In genomic region chr20:63652192-63652980, GRCh38 we compare ENCODE assay signal across 6 cellular contexts. TPM values are rescaled to one million over a fixed set of nuclear protein-coding genes. Genes with fewer than 3 reads are reported as not detected.
DNase-seq lines count a peak whose midpoint lies in the region; TF ChIP-seq lines count a peak whose summit lies in the region.

No MANE protein-coding gene starts in this region.

- peak overlapping the region; percentile 69 to 89 (median 82) for H3K9ac ChIP-seq in BLaER1 treated with 17β-estradiol and CSF1 and Interleukin-3, amounts not matched to agents 10 nM and 100 nM

- peaks cover 36 to 69% (median 64%) of the 10 kb centered on the region in 10 experiments for H3K4me1 ChIP-seq in BLaER1 treated with 17β-estradiol and CSF1 and Interleukin-3, amounts not matched to agents 10 nM and 100 nM
- peaks cover 7% of the 10 kb centered on the region for H3K4me1 ChIP-seq in OCI-LY7 (ENCODE audit: insufficient read depth, low read length, poor library complexity, severe bottlenecking)
- H3K4me1 ChIP-seq in sigmoid colon = peaks cover 0 to 38% (median 31%) of the 10 kb centered on the region in 4 donors

- H3K9me2 ChIP-seq in OCI-LY7 (ENCODE audit: insufficient read depth, low read length) = no peaks in the 10 kb centered on the region

- H4K20me1 ChIP-seq in BLaER1 treated with 17β-estradiol and CSF1 and Interleukin-3, amounts not matched to agents 10 nM and 100 nM = peaks cover 0 to 49% (median 41%) of the 10 kb centered on the region in 11 experiments; a peak in 20 of 22 replicates
- no peaks in the 10 kb centered on the region for H4K20me1 ChIP-seq in OCI-LY7 (ENCODE audit: insufficient read depth, low read length)

- peaks cover 0 to 14% (median 11%) of the 10 kb centered on the region in 11 experiments; a peak in 8 of 22 replicates for H3K36me3 ChIP-seq in BLaER1 treated with 17β-estradiol and CSF1 and Interleukin-3, amounts not matched to agents 10 nM and 100 nM
- H3K36me3 ChIP-seq in OCI-LY7 (ENCODE audit: insufficient read depth, low read length) (no peaks in the 10 kb centered on the region), sigmoid colon (no peaks in the 10 kb centered on the region)

- POLR2A ChIA-PET in OCI-LY7 (lab: Charles Lee) = no interaction called here

- CTCF ChIA-PET in OCI-LY7 (lab: Charles Lee; ENCODE audit: unreplicated experiment) = no interaction called here

- 1 to 2% methylated on average over 91 of the region's 91 CpGs for WGBS in sigmoid colon, 2 donors

- peak overlapping the region; percentile 66 to 94 (median 88) for H3K4me3 ChIP-seq in BLaER1 treated with 17β-estradiol and CSF1 and Interleukin-3, amounts not matched to agents 10 nM and 100 nM
- H3K4me3 ChIP-seq in OCI-LY7 (ENCODE audit: low read depth, low read length, poor library complexity, severe bottlenecking) (no peak overlapping the region), sigmoid colon (peak overlapping the region; percentile 32 to 74 (median 66))

- peak overlapping the region in 10 of 11 experiments; percentile 11 to 82 (median 78); a peak in 18 of 22 replicates for H3K27ac ChIP-seq in BLaER1 treated with 17β-estradiol and CSF1 and Interleukin-3, amounts not matched to agents 10 nM and 100 nM
- H3K27ac ChIP-seq in OCI-LY7 (ENCODE audit: low read depth, low read length, poor library complexity, severe bottlenecking) (no peak overlapping the region), sigmoid colon (peak overlapping the region; percentile 18 to 77 (median 55))

- no peak for TF ChIP-seq EP300 in sigmoid colon (IDR thresholded peaks at IDR 0.05)

- TF ChIP-seq POLR2A in sigmoid colon (IDR thresholded peaks at IDR 0.05) = no peak

- no peak for TF ChIP-seq CTCF in OCI-LY7 (conservative IDR thresholded peaks at IDR 0.05; ENCODE audit: low read length)
- no peak for TF ChIP-seq CTCF in sigmoid colon (IDR thresholded peaks at IDR 0.05)

- no peaks in the 10 kb centered on the region for H3K79me2 ChIP-seq in OCI-LY7 (ENCODE audit: insufficient read depth, low read depth, low read length)

- H3K27me3 ChIP-seq in BLaER1 treated with 17β-estradiol and CSF1 and Interleukin-3, amounts not matched to agents 10 nM and 100 nM = peaks cover 0 to 10% (median 0%) of the 10 kb centered on the region in 11 experiments; a peak in 2 of 22 replicates
- H3K27me3 ChIP-seq in sigmoid colon = peaks cover 0 to 14% (median 0%) of the 10 kb centered on the region in 3 donors

- no TSS peak for BruUV-seq in OCI-LY7 (replicated peaks; lab: Mats Ljungman, UMichigan)

- peak overlapping the region; percentile 93 to 99 (median 98) for H3K4me2 ChIP-seq in BLaER1 treated with 17β-estradiol and CSF1 and Interleukin-3, amounts not matched to agents 10 nM and 100 nM
- peak overlapping the region; percentile 36; the same call in 1 of the 2 replicates for H3K4me2 ChIP-seq in OCI-LY7 (ENCODE audit: low read length)

- H3K9me3 ChIP-seq in BLaER1 treated with 17β-estradiol and CSF1 and Interleukin-3, amounts not matched to agents 10 nM and 100 nM (replicated peaks in 1 of 11) = no peaks in the 10 kb centered on the region
- H3K9me3 ChIP-seq in OCI-LY7 (ENCODE audit: low read length) (no peaks in the 10 kb centered on the region), sigmoid colon (no peaks in the 10 kb centered on the region)

- DNase-seq in OCI-LY7 (ENCODE audit: low spot score) (no peak), sigmoid colon (no peak), AML-193 (lab: John Stamatoyannopoulos, UW) (no peak), cortex of kidney (lab: John Stamatoyannopoulos, UW) (no peak)
- DNase-seq in effector CD4-positive, alpha-beta T cell = peak; percentile 44

- intact Hi-C loops in OCI-LY7 (cut with micrococcal nuclease; ENCODE audit: unreplicated experiment) = no loop called here
- intact Hi-C loops in sigmoid colon (cut with DNase I) = loop anchor here (5.0 to 10.0 kb wide), 2 partner anchors 80 to 322 kb away; partner anchors contain the start of genes HELZ2 and SAMD10

- H2AFZ ChIP-seq in OCI-LY7 (ENCODE audit: low read length) = no peak overlapping the region

RNA-seq across cellular contexts. Expression of gene STMN3, which starts 0.8 kb away (rescaled TPM):
- total RNA-seq in OCI-LY7 (2014; rRNA removed; shearing (Covaris generic)) = 4.0 and 6.7 TPM in 2 replicates
- total RNA-seq in OCI-LY7 (2022) (6.7 and 7.5 TPM in 2 replicates), sigmoid colon (10 to 100 TPM; 14.6 to 22.1 (median 20.1) TPM)
- 10 to 100 TPM in 1 of 3 donors, 1 to 10 TPM in 2; 1.8 to 25.2 (median 6.6) TPM for polyA plus RNA-seq in sigmoid colon

RNA-seq across cellular contexts. Expression of gene RTEL1, which starts 5.7 kb away (rescaled TPM):
- 20.0 and 22.5 TPM in 2 replicates for total RNA-seq in OCI-LY7 (2014; rRNA removed; shearing (Covaris generic))
- total RNA-seq in OCI-LY7 (2022) (47.2 and 55.0 TPM in 2 replicates), sigmoid colon (10 to 100 TPM; 19.6 to 44.3 (median 31.4) TPM)
- polyA plus RNA-seq in sigmoid colon = 10 to 100 TPM in 1 of 3 donors, 1 to 10 TPM in 2; 3.6 to 22.4 (median 9.0) TPM

RNA-seq across cellular contexts. Expression of gene GMEB2, which starts 25.5 kb away (rescaled TPM):
- 14.3 and 15.6 TPM in 2 replicates for total RNA-seq in OCI-LY7 (2014; rRNA removed; shearing (Covaris generic))
- total RNA-seq in OCI-LY7 (2022) = 15.0 and 15.6 TPM in 2 replicates
- 1 to 10 TPM; 6.2 to 8.2 (median 8.0) TPM for total RNA-seq in sigmoid colon
- polyA plus RNA-seq in sigmoid colon = 10 to 100 TPM in 1 of 3 donors, 1 to 10 TPM in 2; 6.0 to 15.1 (median 7.4) TPM

RNA-seq across cellular contexts. Expression of gene TNFRSF6B, which starts 44.1 kb away (rescaled TPM):
- total RNA-seq in OCI-LY7 (2014; rRNA removed; shearing (Covaris generic)) = 1.4 and 6.6 TPM in 2 replicates
- total RNA-seq in OCI-LY7 (2022) (1.0 TPM in 1 of 2 replicates, not detected in the other), sigmoid colon (10 to 100 TPM in 1 of 4 donors, 1 to 10 TPM in 3; 1.8 to 45.5 (median 4.2) TPM)
- polyA plus RNA-seq in sigmoid colon = 100 to 1,000 TPM in 1 of 3 donors, 1 to 10 TPM in 2; 1.2 to 186 (median 4.8) TPM

RNA-seq across cellular contexts. Expression of gene ARFRP1, which starts 55.4 kb away (rescaled TPM):
- 47.9 and 53.3 TPM in 2 replicates for total RNA-seq in OCI-LY7 (2014; rRNA removed; shearing (Covaris generic))
- total RNA-seq in OCI-LY7 (2022) (82.1 and 85.6 TPM in 2 replicates), sigmoid colon (10 to 100 TPM; 26.8 to 38.7 (median 28.8) TPM)
- 10 to 100 TPM; 39.1 to 70.2 (median 45.6) TPM for polyA plus RNA-seq in sigmoid colon
